Comparison of ENCODE assay signal across 25 cellular contexts in the genomic region with DNA sequence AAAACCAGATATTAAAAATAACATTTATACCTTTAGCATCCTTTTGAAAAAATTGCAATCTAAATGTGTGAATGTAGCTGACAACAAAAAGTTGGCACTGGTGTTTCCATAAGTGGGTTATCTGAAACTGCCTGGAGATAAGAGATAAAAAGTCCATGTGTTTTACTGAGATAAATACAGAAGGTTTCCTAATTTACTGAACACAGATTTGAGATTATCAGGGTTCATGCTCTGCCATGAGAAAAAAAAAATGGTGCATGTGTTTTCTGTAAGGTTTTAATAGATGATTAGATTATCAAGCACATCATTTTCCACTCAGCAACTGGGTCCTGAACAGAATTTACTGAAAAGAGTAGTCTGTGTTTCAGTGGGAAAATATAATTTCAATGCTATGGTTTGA.
A peak's percentile ranks its signal among the peaks of the same experiment; 100 is the strongest.
DNase-seq lines count a peak whose midpoint lies in the region; ATAC-seq, FAIRE-seq and TF ChIP-seq lines count a peak whose summit lies in the region.
"Had no signal": no experiment of that assay in that cellular context is flagged by ENCODE, and none has a peak within 500 bp of the region (broad histone marks: within the 10 kb centered on the region; RNA-seq: fewer than 3 reads in every experiment).

No MANE protein-coding gene starts in this region.

- peak; percentile 16 for FAIRE-seq in D721Med (lab: Jason Lieb, UNC)
- FAIRE-seq: A549, GM12891, GM18507, H54 had no signal

- H3K4me3 ChIP-seq in spleen (no peak overlapping the region), gastroesophageal sphincter (no peak overlapping the region)
- H3K4me3 ChIP-seq: A549; BLaER1 treated with 17β-estradiol and CSF1 and Interleukin-3, amounts not matched to agents 10 nM and 100 nM; HAP-1 had no signal

- H3K36me3 ChIP-seq in spleen (no peaks in the 10 kb centered on the region), gastroesophageal sphincter (no peaks in the 10 kb centered on the region)
- H3K36me3 ChIP-seq: BE2C; BLaER1 treated with 17β-estradiol and CSF1 and Interleukin-3, amounts not matched to agents 10 nM and 100 nM; HAP-1 had no signal

- TF ChIP-seq POLR2A in spleen (IDR thresholded peaks at IDR 0.05), result no peak
- TF ChIP-seq POLR2A in gastroesophageal sphincter (IDR thresholded peaks at IDR 0.05), result no peak

- H3K4me1 ChIP-seq in spleen, result peaks cover 0 to 9% (median 0%) of the 10 kb centered on the region in 6 donors
- no peaks in the 10 kb centered on the region for H3K4me1 ChIP-seq in gastroesophageal sphincter
- H3K4me1 ChIP-seq: A549, BE2C, HAP-1 had no signal

- H3K27me3 ChIP-seq in spleen (replicated peaks in 1 of 7) (no peaks in the 10 kb centered on the region), gastroesophageal sphincter (no peaks in the 10 kb centered on the region)
- H3K27me3 ChIP-seq: BE2C; BLaER1 treated with 17β-estradiol and CSF1 and Interleukin-3, amounts not matched to agents 10 nM and 100 nM had no signal

- peaks cover 0 to 6% (median under 1%) of the 10 kb centered on the region in 8 donors for H3K9me3 ChIP-seq in spleen
- peaks cover 0 to under 1% (median 0%) of the 10 kb centered on the region in 3 donors for H3K9me3 ChIP-seq in gastroesophageal sphincter
- H3K9me3 ChIP-seq: A549, BE2C, HAP-1 had no signal

- TF ChIP-seq CTCF in D721Med (IDR thresholded peaks at IDR 0.05; ENCODE audit: insufficient read depth, missing control alignments), result no peak
- TF ChIP-seq CTCF in spleen (IDR thresholded peaks at IDR 0.05 in 8 of 11, conservative IDR thresholded peaks at IDR 0.05 in 3 of 11), result no peak
- TF ChIP-seq CTCF in gastroesophageal sphincter (IDR thresholded peaks at IDR 0.05), result no peak

- TF ChIP-seq EP300 in gastroesophageal sphincter (IDR thresholded peaks at IDR 0.05), result no peak

- H3K27ac ChIP-seq in spleen (peak overlapping the region in 7 of 8 donors; percentile 28 to 65 (median 41)), gastroesophageal sphincter (no peak overlapping the region)
- H3K27ac ChIP-seq: A549; BLaER1 treated with 17β-estradiol and CSF1 and Interleukin-3, amounts not matched to agents 10 nM and 100 nM had no signal

- intact Hi-C loops in spleen (cut with DNase I; ENCODE audit: low total_unique reads), result no loop called here

- no peak for DNase-seq in D721Med (ENCODE audit: insufficient read length, low spot score)
- DNase-seq in SK-N-DZ (ENCODE audit: low spot score), result peak; percentile 62
- DNase-seq in amniotic epithelial cell (ENCODE audit: low read depth), result peak; percentile 14
- DNase-seq in spleen, result no peak
- no peak for DNase-seq in D341Med (ENCODE audit: low spot score)
- no peak for DNase-seq in germinal center (ENCODE audit: low spot score)
- DNase-seq: 8988T; ACHN; AML-193; BE2C; Calu3; CD4-positive, alpha-beta T cell; CD8-positive, alpha-beta memory T cell; COR-L47; DMS79 treated with DMSO at 0.1 percent for 48 hours; GF-D8; GOT3; HFFc6 had no signal

- no peak for ATAC-seq in gastroesophageal sphincter
- ATAC-seq: A549 had no signal

Comparison
In these comparisons a context has a peak if more than half of its experiments do, and no peak if none do; other contexts are left out.
1. DNase-seq: peak in SK-N-DZ (single experiment) and amniotic epithelial cell (single experiment); none in D721Med (single experiment), spleen (single experiment), D341Med (single experiment) and germinal center (single experiment).
2. H3K27ac ChIP-seq: peak in spleen (7 of 8); none in gastroesophageal sphincter (0 of 4).